ENCODE assay signal across 2 cellular contexts in the genomic region with DNA sequence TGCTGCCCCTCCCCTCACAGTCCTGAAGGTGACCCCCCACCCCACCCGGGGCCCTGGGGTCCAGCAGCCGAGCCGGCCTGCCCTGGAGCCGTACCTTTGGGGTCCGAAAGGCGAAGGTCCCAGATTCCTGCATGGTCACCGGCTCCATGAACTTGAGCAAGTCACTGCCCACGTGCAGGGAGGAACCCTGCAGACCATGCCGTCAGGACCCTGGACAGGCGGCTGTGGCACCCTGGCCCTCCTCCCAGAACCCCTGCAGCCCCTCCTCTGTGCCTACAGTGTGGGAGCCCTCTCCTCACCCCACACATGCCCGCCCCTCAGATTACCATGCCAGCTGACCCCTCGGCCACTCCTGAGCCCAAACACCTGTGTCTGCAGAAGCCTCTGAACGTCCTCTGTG.
TF ChIP-seq lines count a peak whose summit lies in the region.

No MANE protein-coding gene starts in this region.

TF ChIP-seq in SK-N-SH, 30 proteins besides CTCF, POLR2A, EP300 and RAD21 (continued from another document):
- TF ChIP-seq, protein P1, sequence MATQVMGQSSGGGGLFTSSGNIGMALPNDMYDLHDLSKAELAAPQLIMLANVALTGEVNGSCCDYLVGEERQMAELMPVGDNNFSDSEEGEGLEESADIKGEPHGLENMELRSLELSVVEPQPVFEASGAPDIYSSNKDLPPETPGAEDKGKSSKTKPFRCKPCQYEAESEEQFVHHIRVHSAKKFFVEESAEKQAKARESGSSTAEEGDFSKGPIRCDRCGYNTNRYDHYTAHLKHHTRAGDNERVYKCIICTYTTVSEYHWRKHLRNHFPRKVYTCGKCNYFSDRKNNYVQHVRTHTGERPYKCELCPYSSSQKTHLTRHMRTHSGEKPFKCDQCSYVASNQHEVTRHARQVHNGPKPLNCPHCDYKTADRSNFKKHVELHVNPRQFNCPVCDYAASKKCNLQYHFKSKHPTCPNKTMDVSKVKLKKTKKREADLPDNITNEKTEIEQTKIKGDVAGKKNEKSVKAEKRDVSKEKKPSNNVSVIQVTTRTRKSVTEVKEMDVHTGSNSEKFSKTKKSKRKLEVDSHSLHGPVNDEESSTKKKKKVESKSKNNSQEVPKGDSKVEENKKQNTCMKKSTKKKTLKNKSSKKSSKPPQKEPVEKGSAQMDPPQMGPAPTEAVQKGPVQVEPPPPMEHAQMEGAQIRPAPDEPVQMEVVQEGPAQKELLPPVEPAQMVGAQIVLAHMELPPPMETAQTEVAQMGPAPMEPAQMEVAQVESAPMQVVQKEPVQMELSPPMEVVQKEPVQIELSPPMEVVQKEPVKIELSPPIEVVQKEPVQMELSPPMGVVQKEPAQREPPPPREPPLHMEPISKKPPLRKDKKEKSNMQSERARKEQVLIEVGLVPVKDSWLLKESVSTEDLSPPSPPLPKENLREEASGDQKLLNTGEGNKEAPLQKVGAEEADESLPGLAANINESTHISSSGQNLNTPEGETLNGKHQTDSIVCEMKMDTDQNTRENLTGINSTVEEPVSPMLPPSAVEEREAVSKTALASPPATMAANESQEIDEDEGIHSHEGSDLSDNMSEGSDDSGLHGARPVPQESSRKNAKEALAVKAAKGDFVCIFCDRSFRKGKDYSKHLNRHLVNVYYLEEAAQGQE (IDR thresholded peaks at IDR 0.05; ENCODE audit: low read depth, low read length): peak; percentile 56; the same call in 1 of the 2 replicates

TF ChIP-seq in SK-N-SH treated with all-trans-retinoic acid at 6 μM for 48 hours, 23 proteins besides CTCF, POLR2A, EP300 and RAD21 (continued from another document):
- TF ChIP-seq, protein P2, sequence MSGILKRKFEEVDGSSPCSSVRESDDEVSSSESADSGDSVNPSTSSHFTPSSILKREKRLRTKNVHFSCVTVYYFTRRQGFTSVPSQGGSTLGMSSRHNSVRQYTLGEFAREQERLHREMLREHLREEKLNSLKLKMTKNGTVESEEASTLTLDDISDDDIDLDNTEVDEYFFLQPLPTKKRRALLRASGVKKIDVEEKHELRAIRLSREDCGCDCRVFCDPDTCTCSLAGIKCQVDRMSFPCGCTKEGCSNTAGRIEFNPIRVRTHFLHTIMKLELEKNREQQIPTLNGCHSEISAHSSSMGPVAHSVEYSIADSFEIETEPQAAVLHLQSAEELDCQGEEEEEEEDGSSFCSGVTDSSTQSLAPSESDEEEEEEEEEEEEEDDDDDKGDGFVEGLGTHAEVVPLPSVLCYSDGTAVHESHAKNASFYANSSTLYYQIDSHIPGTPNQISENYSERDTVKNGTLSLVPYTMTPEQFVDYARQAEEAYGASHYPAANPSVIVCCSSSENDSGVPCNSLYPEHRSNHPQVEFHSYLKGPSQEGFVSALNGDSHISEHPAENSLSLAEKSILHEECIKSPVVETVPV (CRISPR knock-in tag; IDR thresholded peaks at IDR 0.05): no peak
- TF ChIP-seq PPARA (CRISPR knock-in tag; IDR thresholded peaks at IDR 0.05; ENCODE audit: borderline replicate concordance): no peak
